In the genomic region with DNA sequence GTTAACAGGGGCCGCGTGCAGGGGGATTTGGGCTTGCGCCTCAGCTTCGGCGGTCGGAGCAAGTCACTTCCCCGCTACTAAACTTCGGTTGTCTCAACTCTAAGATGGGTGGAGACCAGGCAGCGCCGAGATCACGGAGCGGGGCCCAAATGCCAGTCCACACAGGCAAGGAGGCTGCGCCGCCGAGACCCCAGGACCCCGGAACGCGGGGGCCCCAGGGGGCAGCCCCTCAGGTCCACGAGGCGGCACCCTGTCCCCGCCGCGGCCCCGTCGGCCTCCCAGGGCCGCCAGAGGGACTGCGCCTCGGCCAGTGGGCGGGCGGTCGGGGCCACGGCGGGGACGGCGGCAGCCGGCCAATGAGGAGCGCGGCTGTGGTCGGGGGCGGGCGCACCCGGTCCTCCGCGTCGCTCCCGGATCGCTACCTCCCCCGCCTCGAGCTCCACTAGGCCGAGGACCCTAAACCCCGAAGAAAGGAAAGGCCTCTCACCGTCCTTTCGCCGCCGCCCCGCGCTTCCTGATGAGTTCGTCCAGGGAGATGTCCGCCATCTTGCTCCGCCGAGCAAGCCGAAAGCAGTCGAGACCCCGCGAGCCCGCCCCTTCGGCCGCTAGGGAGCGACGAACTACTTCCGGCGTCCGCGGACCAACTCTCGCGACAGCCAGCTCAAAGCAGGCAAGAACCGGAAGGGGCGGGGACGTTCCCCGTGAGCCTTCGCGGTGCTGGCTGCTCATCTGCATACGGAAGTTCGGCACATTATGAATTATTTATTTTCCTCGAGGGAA, we compare ENCODE assay signal across 8 cellular contexts. TPM values are rescaled to one million over a fixed set of nuclear protein-coding genes. Genes with fewer than 3 reads are reported as not detected.
A peak's percentile ranks its signal among the peaks of the same experiment; 100 is the strongest.
DNase-seq lines count a peak whose midpoint lies in the region; ATAC-seq and TF ChIP-seq lines count a peak whose summit lies in the region.

A gene with protein sequence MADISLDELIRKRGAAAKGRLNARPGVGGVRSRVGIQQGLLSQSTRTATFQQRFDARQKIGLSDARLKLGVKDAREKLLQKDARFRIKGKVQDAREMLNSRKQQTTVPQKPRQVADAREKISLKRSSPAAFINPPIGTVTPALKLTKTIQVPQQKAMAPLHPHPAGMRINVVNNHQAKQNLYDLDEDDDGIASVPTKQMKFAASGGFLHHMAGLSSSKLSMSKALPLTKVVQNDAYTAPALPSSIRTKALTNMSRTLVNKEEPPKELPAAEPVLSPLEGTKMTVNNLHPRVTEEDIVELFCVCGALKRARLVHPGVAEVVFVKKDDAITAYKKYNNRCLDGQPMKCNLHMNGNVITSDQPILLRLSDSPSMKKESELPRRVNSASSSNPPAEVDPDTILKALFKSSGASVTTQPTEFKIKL (minus strand): TSS at position 572 of the 780 bp plus-strand sequence. CDS start 26 bp downstream, at position 546.

- peak within 1 kb of the TSS; percentile 87 to 96 for H3K4me3 Mint-ChIP-seq in CD14-positive monocyte
- peak within 1 kb of the TSS; percentile 98 for H3K4me3 Mint-ChIP-seq in activated CD4-positive, alpha-beta T cell treated with anti-CD3 and anti-CD28 coated beads, Interleukin-2, amount 10 ng/mL, durations not matched to agents 7 days and 5 days

- DNase-seq in CD14-positive monocyte (ENCODE audit: low spot score) (peak; percentile 99), NCI-H69 (lab: John Stamatoyannopoulos, UW) (peak; percentile 99), cortex of kidney (lab: John Stamatoyannopoulos, UW) (peak; percentile 97), left lobe of liver (ENCODE audit: low spot score) (peak; percentile 99)
- peak; percentile 99 for DNase-seq in activated CD4-positive, alpha-beta T cell treated with anti-CD3 and anti-CD28 coated beads, Interleukin-2, amount 10 ng/mL, durations not matched to agents 7 days and 5 days
- DNase-seq in stimulated activated CD4-positive, alpha-beta T cell treated with anti-CD3 and anti-CD28 coated beads, Interleukin-2, amount 100 ng/mL, for 4 hours (ENCODE audit: low read depth): peak; percentile 98

- H3K36me3 Mint-ChIP-seq in CD14-positive monocyte: peaks cover 20 to 34% of the 10 kb centered on the region in 2 donors
- H3K36me3 Mint-ChIP-seq in activated CD4-positive, alpha-beta T cell treated with anti-CD3 and anti-CD28 coated beads, Interleukin-2, amount 10 ng/mL, durations not matched to agents 7 days and 5 days (ENCODE audit: low read depth): peaks cover 27% of the 10 kb centered on the region

- POLR2A ChIA-PET in activated CD4-positive, alpha-beta T cell treated with anti-CD3 and anti-CD28 coated beads, Interleukin-2, amount 10 ng/mL, durations not matched to agents 7 days and 5 days (lab: Charles Lee): interaction anchor here (0.7 to 2.0 kb wide), 5 partner anchors 8 to 573 kb away, joined by 3 to 8 read pairs (median 4); partner anchors contain the start of gene CYB5R3

- CTCF ChIA-PET in activated CD4-positive, alpha-beta T cell treated with anti-CD3 and anti-CD28 coated beads, Interleukin-2, amount 10 ng/mL, durations not matched to agents 7 days and 5 days (lab: Charles Lee): interaction anchor here (0.5 to 2.0 kb wide), 5 partner anchors 11 to 768 kb away, joined by 3 to 5 read pairs (median 3); no protein-coding TSS in a partner anchor

- no peaks in the 10 kb centered on the region for H3K9me3 Mint-ChIP-seq in CD14-positive monocyte
- H3K9me3 Mint-ChIP-seq in activated CD4-positive, alpha-beta T cell treated with anti-CD3 and anti-CD28 coated beads, Interleukin-2, amount 10 ng/mL, durations not matched to agents 7 days and 5 days: no peaks in the 10 kb centered on the region

- intact Hi-C loops in CD14-positive monocyte (cut with micrococcal nuclease): loop anchor here in 1 of 2 donors (5.0 to 10.0 kb wide), 2 partner anchors 538 to 990 kb away; partner anchors contain the start of genes DESI1, TSPO and XRCC6

- H3K27me3 Mint-ChIP-seq in CD14-positive monocyte (ENCODE audit: low read depth in 3 of 3): peaks cover 0 to 3% (median 3%) of the 10 kb centered on the region in 3 donors
- H3K27me3 Mint-ChIP-seq in activated CD4-positive, alpha-beta T cell treated with anti-CD3 and anti-CD28 coated beads, Interleukin-2, amount 10 ng/mL, durations not matched to agents 7 days and 5 days: no peaks in the 10 kb centered on the region

- peak within 1 kb of the TSS; percentile 97 to 100 (median 99) for H3K27ac Mint-ChIP-seq in CD14-positive monocyte
- H3K27ac Mint-ChIP-seq in activated CD4-positive, alpha-beta T cell treated with anti-CD3 and anti-CD28 coated beads, Interleukin-2, amount 10 ng/mL, durations not matched to agents 7 days and 5 days: peak within 1 kb of the TSS; percentile 99

- H3K4me1 Mint-ChIP-seq in CD14-positive monocyte: peaks cover 63% of the 10 kb centered on the region
- peaks cover 56% of the 10 kb centered on the region for H3K4me1 Mint-ChIP-seq in activated CD4-positive, alpha-beta T cell treated with anti-CD3 and anti-CD28 coated beads, Interleukin-2, amount 10 ng/mL, durations not matched to agents 7 days and 5 days

- peak; percentile 25 for TF ChIP-seq CTCF in CD14-positive monocyte (IDR thresholded peaks at IDR 0.05)

- ATAC-seq in GM19351 (IDR thresholded peaks at IDR 0.05; ENCODE audit: unreplicated experiment) (peak; percentile 60), HG03521 (IDR thresholded peaks at IDR 0.05; ENCODE audit: unreplicated experiment) (peak; percentile 69), left lobe of liver (peak; percentile 81)

RNA-seq across cellular contexts. Expression of the gene that starts here (rescaled TPM):
- 10 to 100 TPM; 53.8 to 55.3 TPM for polyA plus RNA-seq in CD14-positive monocyte
- total RNA-seq in activated CD4-positive, alpha-beta T cell treated with anti-CD3 and anti-CD28 coated beads, Interleukin-2, amount 10 ng/mL, durations not matched to agents 7 days and 5 days: 10 to 100 TPM; 83.4 to 97.7 TPM
- total RNA-seq in left lobe of liver: 20.8 TPM

Comparison
In these comparisons a context has a peak if more than half of its experiments do, and no peak if none do; other contexts are left out.
1. Peak in every context shown above with its lines: DNase-seq and ATAC-seq.